Comparison of ENCODE assay signal across 11 cellular contexts in the genomic region with DNA sequence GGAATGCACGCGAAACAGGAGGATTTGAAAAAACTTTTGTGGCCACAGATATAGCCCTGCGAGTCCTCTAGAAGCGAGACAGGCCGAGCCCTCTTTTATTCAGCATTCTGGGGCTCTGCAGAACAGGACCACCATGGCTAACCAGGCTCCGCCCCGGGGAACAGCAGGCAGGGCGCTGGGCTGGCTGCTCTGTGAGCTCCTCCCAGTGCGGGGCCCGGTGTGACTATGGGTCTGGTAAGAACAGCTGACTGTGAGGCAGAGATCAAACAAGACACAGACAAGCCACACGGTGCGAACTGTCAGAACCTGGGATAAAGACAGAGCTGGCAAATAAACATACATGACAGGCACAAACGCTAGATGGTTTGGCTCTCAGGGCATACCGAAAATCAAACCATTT. TPM values are rescaled to one million over a fixed set of nuclear protein-coding genes. Genes with fewer than 3 reads are reported as not detected.
DNase-seq lines count a peak whose midpoint lies in the region; ATAC-seq lines count a peak whose summit lies in the region.
"Had no signal": no experiment of that assay in that cellular context is flagged by ENCODE, and none has a peak within 500 bp of the region (broad histone marks: within the 10 kb centered on the region; RNA-seq: fewer than 3 reads in every experiment).

No MANE protein-coding gene starts in this region.

- H3K23ac ChIP-seq in trophoblast cell (ENCODE audit: low read length), result no peak overlapping the region

- no peak overlapping the region for H4K91ac ChIP-seq in trophoblast cell (ENCODE audit: low read depth, low read length)

- DNase-seq in ELF-1 (ENCODE audit: low read depth, low spot score) (peak; percentile 76), SJCRH30 (peak; percentile 84 to 85), cardiac septum (ENCODE audit: low spot score) (peak; percentile 78), trophoblast cell (peak in 1 of 2 donors; percentile 24)
- no peak for DNase-seq in activated CD4-positive, CD25-positive, alpha-beta regulatory T cell (lab: John Stamatoyannopoulos, UW)
- DNase-seq: activated CD4-positive, alpha-beta T cell treated with anti-CD3 and anti-CD28 coated beads for 1 hour; cortex of kidney; NCI-H1436 had no signal

- intact Hi-C loops in cardiac septum (cut with DNase I), result no loop called here

- H3K36me3 ChIP-seq in SJCRH30 (peaks cover 14% of the 10 kb centered on the region), trophoblast cell (ENCODE audit: control insufficient read depth in 1 of 2, insufficient read depth in 2 of 2, low read length in 2 of 2) (peaks cover 6% of the 10 kb centered on the region in 2 experiments)

- no peak overlapping the region for H3K9ac ChIP-seq in trophoblast cell (ENCODE audit: low read length)

- H2AFZ ChIP-seq in trophoblast cell (ENCODE audit: insufficient read depth, low read length, poor library complexity), result no peak overlapping the region

- H3K27me3 ChIP-seq in SJCRH30 (no peaks in the 10 kb centered on the region), trophoblast cell (ENCODE audit: insufficient read depth, low read length) (no peaks in the 10 kb centered on the region)

- H4K8ac ChIP-seq in trophoblast cell (ENCODE audit: low read depth, low read length), result no peak overlapping the region

- no peak overlapping the region for H2BK12ac ChIP-seq in trophoblast cell (ENCODE audit: low read length)

- H2BK120ac ChIP-seq in trophoblast cell (ENCODE audit: insufficient read depth, low read length, poor library complexity), result no peak overlapping the region

- no peak overlapping the region for H4K12ac ChIP-seq in trophoblast cell (ENCODE audit: low read depth, low read length)

- H2AK5ac ChIP-seq in trophoblast cell (ENCODE audit: low read length), result no peak overlapping the region

- H3K4me1 ChIP-seq in SJCRH30 (peaks cover 60% of the 10 kb centered on the region), trophoblast cell (ENCODE audit: control insufficient read depth in 1 of 2, insufficient read depth in 2 of 2, low read length in 2 of 2) (peaks cover 21 to 31% of the 10 kb centered on the region in 2 experiments)

- peak overlapping the region; percentile 15 for H3K4ac ChIP-seq in trophoblast cell (ENCODE audit: low read depth, low read length)

- no peak overlapping the region for H3K4me2 ChIP-seq in trophoblast cell (ENCODE audit: low read length)

- no peak overlapping the region for H2BK5ac ChIP-seq in trophoblast cell (ENCODE audit: low read depth, low read length, poor library complexity)

- H3K14ac ChIP-seq in trophoblast cell (ENCODE audit: low read length), result no peak overlapping the region

- H3K9me3 ChIP-seq in SJCRH30 (replicated peaks) (no peaks in the 10 kb centered on the region), trophoblast cell (ENCODE audit: insufficient read depth, low read depth, low read length) (no peaks in the 10 kb centered on the region)

- no peak overlapping the region for H3K18ac ChIP-seq in trophoblast cell (ENCODE audit: low read length)

- ATAC-seq in HG03439 (IDR thresholded peaks at IDR 0.05; ENCODE audit: unreplicated experiment) (no peak), HG03135 (IDR thresholded peaks at IDR 0.05; ENCODE audit: unreplicated experiment) (no peak), HG03342 (IDR thresholded peaks at IDR 0.05; ENCODE audit: unreplicated experiment) (no peak)

- no CpG with 5 or more reads among the region's 14 CpGs for WGBS in trophoblast cell (ENCODE audit: extremely low coverage, insufficient coverage, insufficient read length)

- H3K27ac ChIP-seq in SJCRH30 (peak overlapping the region; percentile 1; the same call in 1 of the 2 replicates), trophoblast cell (ENCODE audit: low read depth, low read length) (no peak overlapping the region)

- no peaks in the 10 kb centered on the region for H3K79me1 ChIP-seq in trophoblast cell (ENCODE audit: low read length)

- peaks cover 15% of the 10 kb centered on the region for H3K79me2 ChIP-seq in trophoblast cell (ENCODE audit: control insufficient read depth, insufficient read depth, low read length, poor library complexity)

- H3K4me3 ChIP-seq in SJCRH30 (no peak overlapping the region), trophoblast cell (ENCODE audit: low read depth, low read length) (no peak overlapping the region)

RNA-seq across cellular contexts. Expression of a gene that starts 15.5 kb away (rescaled TPM):
- 312 and 322 TPM in 2 replicates for total RNA-seq in SJCRH30 (2014; rRNA removed; shearing (Covaris generic))
- 27.5 TPM for total RNA-seq in cardiac septum
- polyA plus RNA-seq in trophoblast cell (2013), result 194 and 203 TPM in 2 replicates

Comparison
In these comparisons a context has a peak if more than half of its experiments do, and no peak if none do; other contexts are left out.
1. DNase-seq: peak in ELF-1 (single experiment), SJCRH30 (2 of 2) and cardiac septum (single experiment); none in activated CD4-positive, CD25-positive, alpha-beta regulatory T cell (0 of 4).
2. RNA of a gene that starts 15.5 kb away (total RNA-seq): 312 to 322 TPM in SJCRH30; 27.5 TPM in cardiac septum (single experiment); every median in the first group is over 10 times any median in the second.